ENCODE assay signal across 20 cellular contexts in the genomic region with DNA sequence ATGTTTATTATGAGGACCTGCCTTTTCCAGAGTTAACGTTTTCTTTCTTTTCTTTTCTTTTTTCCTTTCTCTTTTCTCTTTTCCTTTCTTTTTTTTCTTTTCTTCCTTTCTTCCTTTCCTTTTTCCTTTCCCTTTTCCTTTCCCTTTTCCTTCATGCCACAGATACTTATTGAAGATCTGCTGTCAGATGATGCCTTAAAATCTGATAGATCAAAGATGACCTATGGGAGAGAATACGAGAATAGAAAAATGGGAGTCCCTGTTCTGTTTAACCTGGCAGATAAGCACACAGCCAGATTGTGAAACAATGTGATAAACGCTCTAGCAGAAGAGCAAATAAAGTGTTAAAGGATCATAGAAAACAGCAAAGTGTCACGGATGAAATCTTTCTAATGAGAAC. TPM values are rescaled to one million over a fixed set of nuclear protein-coding genes. Genes with fewer than 3 reads are reported as not detected.
DNase-seq lines count a peak whose midpoint lies in the region; ATAC-seq, FAIRE-seq and TF ChIP-seq lines count a peak whose summit lies in the region.
"Had no signal": no experiment of that assay in that cellular context is flagged by ENCODE, and none has a peak within 500 bp of the region (broad histone marks: within the 10 kb centered on the region; RNA-seq: fewer than 3 reads in every experiment).

No MANE protein-coding gene starts in this region.

- H3K27ac Mint-ChIP-seq in CD14-positive monocyte (peak overlapping the region in 4 of 7 donors; percentile 33 to 81 (median 50)), H9 (peak overlapping the region; percentile 1 to 41 (median 22); a peak in 5 of 7 replicates)
- H3K27ac Mint-ChIP-seq: stimulated activated naive B cell treated with anti-CD40 and anti-IgM and Interleukin-4, amounts not matched to agents 10 μg/mL and 1 μg/mL and 100 μg/mL, for 72 hours had no signal

- POLR2A ChIA-PET in HepG2 (lab: Yijun Ruan, JAX): interaction anchor here (1.1 to 5.3 kb wide), 2 partner anchors 34 to 38 kb away, joined by 4 to 22 read pairs; partner anchors contain the start of gene AFF1

- H2AFZ ChIP-seq in H9 (ENCODE audit: low read length): no peak overlapping the region
- no peak overlapping the region for H2AFZ ChIP-seq in HepG2 (ENCODE audit: low read length)
- H2AFZ ChIP-seq in GM23248: no peak overlapping the region
- H2AFZ ChIP-seq: parathyroid adenoma had no signal

- no peak overlapping the region for H3K4me2 ChIP-seq in H9 (ENCODE audit: insufficient read depth, insufficient read length, low read length)
- H3K4me2 ChIP-seq in HepG2 (ENCODE audit: low read depth, low read length): peak overlapping the region; percentile 85
- no peak overlapping the region for H3K4me2 ChIP-seq in GM23248 (ENCODE audit: unreplicated experiment)

- H3K9me3 Mint-ChIP-seq in CD14-positive monocyte (no peaks in the 10 kb centered on the region), H9 (no peaks in the 10 kb centered on the region)
- H3K9me3 Mint-ChIP-seq: endodermal cell; stimulated activated naive B cell treated with anti-CD40 and anti-IgM and Interleukin-4, amounts not matched to agents 10 μg/mL and 1 μg/mL and 100 μg/mL, for 72 hours had no signal

- H3K36me3 ChIP-seq in SK-N-MC (ENCODE audit: insufficient read depth, low read length) (no peaks in the 10 kb centered on the region; the same call in 1 of the 2 replicates), HepG2 (replicated peaks in 1 of 2; ENCODE audit: control insufficient read depth in 1 of 2, insufficient read depth in 2 of 2, low read length in 2 of 2) (peaks cover 1 to 6% of the 10 kb centered on the region in 2 experiments; a peak in 2 of 5 replicates), GM23248 (ENCODE audit: low read depth) (no peaks in the 10 kb centered on the region), ovary (no peaks in the 10 kb centered on the region)
- H3K36me3 ChIP-seq: spleen had no signal

- TF ChIP-seq POLR2A in HepG2 (IDR thresholded peaks at IDR 0.05; ENCODE audit: insufficient read depth in 1 of 2, low read depth in 2 of 2, low read length in 2 of 2): no peak
- no peak for TF ChIP-seq POLR2A in ovary (IDR thresholded peaks at IDR 0.05)

- TF ChIP-seq EP300 in HepG2 (IDR thresholded peaks at IDR 0.05; ENCODE audit: low read depth in 2 of 2, low read length in 2 of 2): peak in 1 of 2 experiments; percentile 81; a peak in 2 of 4 replicates
- peak; percentile 27; the same call in 1 of the 2 replicates for TF ChIP-seq EP300 in HepG2 (CRISPR knock-in tag; IDR thresholded peaks at IDR 0.05; ENCODE audit: borderline replicate concordance)
- no peak for TF ChIP-seq EP300 in ovary (IDR thresholded peaks at IDR 0.05)

- H3K56ac ChIP-seq in H9 (ENCODE audit: insufficient read length, low read depth, low read length): no peak overlapping the region

- no peak overlapping the region for H2BK120ac ChIP-seq in H9 (ENCODE audit: low read depth, low read length, poor library complexity, severe bottlenecking)

- H3K27me3 ChIP-seq in H9 (ENCODE audit: insufficient read depth, low read length) (no peaks in the 10 kb centered on the region), HepG2 (ENCODE audit: control insufficient read depth in 1 of 2, insufficient read depth in 2 of 2, low read length in 2 of 2) (no peaks in the 10 kb centered on the region), GM23248 (replicated peaks; ENCODE audit: insufficient read depth) (no peaks in the 10 kb centered on the region), ovary (no peaks in the 10 kb centered on the region)
- H3K27me3 ChIP-seq: spleen had no signal

- H3K9me3 ChIP-seq in H9 (ENCODE audit: control insufficient read depth, low read depth, low read length) (no peaks in the 10 kb centered on the region), SK-N-MC (ENCODE audit: low read depth, low read length) (no peaks in the 10 kb centered on the region), HepG2 (ENCODE audit: low read length) (no peaks in the 10 kb centered on the region), GM23248 (ENCODE audit: low read depth) (no peaks in the 10 kb centered on the region), ovary (no peaks in the 10 kb centered on the region)
- H3K9me3 ChIP-seq: spleen had no signal

- intact Hi-C loops in CD14-positive monocyte (cut with micrococcal nuclease) (loop anchor here in 1 of 2 donors (5.0 kb wide), 1 partner anchor 36 kb away; the partner anchor contains the start of gene AFF1), HepG2 (cut with micrococcal nuclease; ENCODE audit: unreplicated experiment) (loop anchor here (2.0 kb wide), 1 partner anchor 33 kb away; no protein-coding TSS in a partner anchor), ovary (cut with DNase I) (no loop called here)

- H3F3A ChIP-seq in GM23248 (ENCODE audit: insufficient read depth): peaks cover 5% of the 10 kb centered on the region; the same call in 1 of the 2 replicates

- peaks cover 19% of the 10 kb centered on the region; the same call in 1 of the 2 replicates for H3K79me2 ChIP-seq in H9 (ENCODE audit: insufficient read depth, low read length)
- peaks cover 53% of the 10 kb centered on the region for H3K79me2 ChIP-seq in HepG2 (ENCODE audit: insufficient read depth, low read length)
- H3K79me2 ChIP-seq in GM23248 (ENCODE audit: insufficient read depth): no peaks in the 10 kb centered on the region

- no peak for TF ChIP-seq RAD21 in HepG2 (CRISPR knock-in tag; IDR thresholded peaks at IDR 0.05)

- no peak overlapping the region for H2BK20ac ChIP-seq in H9 (ENCODE audit: low read depth, low read length, poor library complexity, severe bottlenecking)

- DNase-seq in CD14-positive monocyte (ENCODE audit: low spot score) (no peak), H9 (no peak), SK-N-MC (ENCODE audit: low read depth, low spot score) (no peak), HepG2 (ENCODE audit: low spot score) (peak; percentile 80), GM23248 (no peak), ovary (no peak), NCI-H146 (lab: John Stamatoyannopoulos, UW) (no peak)
- no peak for DNase-seq in stimulated activated CD4-positive, alpha-beta T cell treated with anti-CD3 and anti-CD28 coated beads, Interleukin-15, amount 100 ng/mL, for 24 hours
- DNase-seq: activated CD4-positive, alpha-beta T cell treated with anti-CD3 and anti-CD28 coated beads, Interleukin-2, amount 50 U/mL, for 48 hours; amniotic stem cell; C1 segment of cervical spinal cord; cerebellar nuclear complex; KG1; left ventricle myocardium superior; NCI-H2227 treated with DMSO at 0.1 percent for 48 hours; spleen; stimulated activated naive B cell treated with anti-CD40 and anti-IgM and Interleukin-4, amounts not matched to agents 10 μg/mL and 1 μg/mL and 100 μg/mL, for 72 hours had no signal

- H2BK5ac ChIP-seq in H9 (ENCODE audit: insufficient read length, low read length): no peak overlapping the region

- H4K8ac ChIP-seq in H9 (replicated peaks; ENCODE audit: insufficient read length, low read depth, low read length): no peak overlapping the region

- H2AK5ac ChIP-seq in H9 (ENCODE audit: insufficient read length, low read length): no peak overlapping the region

- H4K20me1 ChIP-seq in H9 (ENCODE audit: control insufficient read depth, insufficient read depth, insufficient read length): no peaks in the 10 kb centered on the region
- H4K20me1 ChIP-seq in HepG2 (ENCODE audit: insufficient read depth, low read length): no peaks in the 10 kb centered on the region
- no peaks in the 10 kb centered on the region for H4K20me1 ChIP-seq in GM23248 (ENCODE audit: insufficient read depth)

- H3K36me3 Mint-ChIP-seq in CD14-positive monocyte (peaks cover 0 to 6% of the 10 kb centered on the region in 2 donors), H9 (ENCODE audit: insufficient read depth in 1 of 3, low read depth in 3 of 3) (peaks cover 0 to 4% (median 0%) of the 10 kb centered on the region in 3 experiments; a peak in 4 of 7 replicates)

- ATAC-seq in HepG2: peak; percentile 60
- ATAC-seq: SK-N-SH treated with all-trans-retinoic acid at 6 μM for 48 hours; stimulated activated naive B cell treated with anti-CD40 and anti-IgM and Interleukin-4, amounts not matched to agents 10 μg/mL and 1 μg/mL and 100 μg/mL, for 72 hours had no signal

- no CpG with 5 or more reads among the region's 4 CpGs for WGBS in H9 (ENCODE audit: extremely low coverage, insufficient read length, low lambda C conversion rate)
- WGBS in HepG2 (ENCODE audit: low lambda C conversion rate): 2% methylated on average over 4 of the region's 4 CpGs
- WGBS in GM23248 (ENCODE audit: low coverage in 1 of 2, low lambda C conversion rate in 2 of 2, missing lambda C conversion rate in 2 of 2), 2 experiments: 72 to 82% methylated on average over 4 of the region's 4 CpGs
- WGBS in ovary, 3 donors: 73 to 76% (median 73%) methylated on average over 4 of the region's 4 CpGs

- CTCF ChIA-PET in HepG2 (lab: Yijun Ruan, JAX; ENCODE audit: low intra/inter-chr PET ratio, low total read pairs): no interaction called here

- peaks cover 10% of the 10 kb centered on the region; the same call in 1 of the 2 replicates for H3K4me1 ChIP-seq in H9 (ENCODE audit: insufficient read depth, low read length)
- H3K4me1 ChIP-seq in HepG2 (ENCODE audit: insufficient read depth, low read length): peaks cover 86% of the 10 kb centered on the region
- H3K4me1 ChIP-seq in GM23248 (ENCODE audit: insufficient read depth): peaks cover 13% of the 10 kb centered on the region
- H3K4me1 ChIP-seq in ovary (ENCODE audit: insufficient read depth): peaks cover 12% of the 10 kb centered on the region
- H3K4me1 ChIP-seq: parathyroid adenoma had no signal

- no peaks in the 10 kb centered on the region for H3K9me2 ChIP-seq in GM23248 (ENCODE audit: insufficient read depth)

- peak; percentile 77 for FAIRE-seq in HepG2 (lab: Jason Lieb, UNC)

- no TSS peak for BruUV-seq in HepG2 (replicated peaks; lab: Mats Ljungman, UMichigan)

- H3K23ac ChIP-seq in H9 (ENCODE audit: insufficient read length, low read depth, low read length): no peak overlapping the region

- no peak overlapping the region for H2BK15ac ChIP-seq in H9 (ENCODE audit: low read depth, low read length)

- H3K23me2 ChIP-seq in H9 (ENCODE audit: insufficient read length, low read depth, low read length, poor library complexity, severe bottlenecking): no peaks in the 10 kb centered on the region

- H2BK12ac ChIP-seq in H9 (ENCODE audit: insufficient read length, low read depth, low read length): no peak overlapping the region

- H3K9ac ChIP-seq in H9 (ENCODE audit: extremely low read depth, insufficient read length, low read length) (no peak overlapping the region), SK-N-MC (ENCODE audit: insufficient read length) (peak overlapping the region; percentile 62), HepG2 (ENCODE audit: insufficient read depth, low read depth, low read length) (peak overlapping the region; percentile 58), GM23248 (no peak overlapping the region)
- H3K9ac ChIP-seq: parathyroid adenoma had no signal

- H3K4me3 ChIP-seq in SK-N-MC (peak overlapping the region; percentile 71), HepG2 (replicated peaks in 1 of 3; ENCODE audit: insufficient read depth in 1 of 3, low read depth in 2 of 3, low read length in 3 of 3) (peak overlapping the region; percentile 34 to 55 (median 34); a peak in 4 of 6 replicates), GM23248 (no peak overlapping the region), ovary (no peak overlapping the region)
- H3K4me3 ChIP-seq: spleen had no signal

- no peak overlapping the region for H3K18ac ChIP-seq in H9 (ENCODE audit: insufficient read length, low read depth, low read length)

- no peak overlapping the region for H3K14ac ChIP-seq in H9 (ENCODE audit: insufficient read depth, low read length)

- H3K4ac ChIP-seq in H9 (ENCODE audit: low read depth, low read length): no peak overlapping the region

- no peaks in the 10 kb centered on the region for H3K27me3 Mint-ChIP-seq in CD14-positive monocyte (ENCODE audit: low read depth in 3 of 3)
- H3K27me3 Mint-ChIP-seq in H9 (ENCODE audit: low read depth): no peaks in the 10 kb centered on the region
- H3K27me3 Mint-ChIP-seq: stimulated activated naive B cell treated with anti-CD40 and anti-IgM and Interleukin-4, amounts not matched to agents 10 μg/mL and 1 μg/mL and 100 μg/mL, for 72 hours had no signal

- H3K4me3 Mint-ChIP-seq in CD14-positive monocyte (no peak overlapping the region), H9 (no peak overlapping the region)
- H3K4me3 Mint-ChIP-seq: stimulated activated naive B cell treated with anti-CD40 and anti-IgM and Interleukin-4, amounts not matched to agents 10 μg/mL and 1 μg/mL and 100 μg/mL, for 72 hours had no signal

- TF ChIP-seq CTCF in CD14-positive monocyte (IDR thresholded peaks at IDR 0.05): no peak
- TF ChIP-seq CTCF in H9 (conservative IDR thresholded peaks at IDR 0.05): no peak
- no peak for TF ChIP-seq CTCF in HepG2 (CRISPR knock-in tag; IDR thresholded peaks at IDR 0.05)
- no peak for TF ChIP-seq CTCF in ovary (IDR thresholded peaks at IDR 0.05)

- no peak overlapping the region for H4K91ac ChIP-seq in H9 (ENCODE audit: insufficient read length, low read depth, low read length)

- peaks cover 53% of the 10 kb centered on the region for H3K4me1 Mint-ChIP-seq in CD14-positive monocyte
- H3K4me1 Mint-ChIP-seq in H9: peaks cover 40 to 50% of the 10 kb centered on the region in 2 experiments

- H3K79me1 ChIP-seq in H9 (ENCODE audit: insufficient read depth, low read depth, low read length, poor library complexity, severe bottlenecking): peaks cover 3% of the 10 kb centered on the region

- H3T11ph ChIP-seq in H9 (ENCODE audit: low read length): no peak overlapping the region

- H3K27ac ChIP-seq in H9 (ENCODE audit: insufficient read length, low read depth, low read length) (no peak overlapping the region), SK-N-MC (peak overlapping the region; percentile 98), HepG2 (ENCODE audit: extremely low read length, insufficient read depth, low read length) (peak overlapping the region; percentile 94), GM23248 (no peak overlapping the region), ovary (no peak overlapping the region)
- H3K27ac ChIP-seq: parathyroid adenoma had no signal

- in situ Hi-C loops in HepG2 (cut with HindIII; ENCODE audit: extremely low pct_ligation_motif_present, low pct_unique_long_range_greater_than_20kb) (no loop called here), GM23248 (cut with MboI) (no loop called here)

- H4K5ac ChIP-seq in H9 (ENCODE audit: insufficient read length, low read depth, low read length): no peak overlapping the region

RNA-seq across cellular contexts. Expression of gene AFF1, which starts 38.9 kb away (rescaled TPM):
- 10 to 100 TPM in 1 of 2 donors, 1 to 10 TPM in 1; 7.5 to 20.9 TPM for polyA plus RNA-seq in CD14-positive monocyte
- 68.9 and 74.5 TPM in 2 replicates for total RNA-seq in H9 (2021)
- total RNA-seq in HepG2 (2016; rRNA removed; fragmentation: Illumina TruSeq; extraction: Trizol): 15.9 and 19.6 TPM in 2 replicates
- 65.4 and 76.1 TPM in 2 replicates for total RNA-seq in HepG2 (2016; cell fraction: cytosol; rRNA removed; fragmentation: Illumina TruSeq; extraction: Trizol; ENCODE audit: low read depth)
- 14.5 and 14.6 TPM in 2 replicates for total RNA-seq in HepG2 (2016; cell fraction: insoluble cytoplasmic fraction; rRNA removed; fragmentation: Illumina TruSeq; extraction: Trizol)
- 51.6 and 53.5 TPM in 2 replicates for total RNA-seq in HepG2 (2016; cell fraction: membrane; rRNA removed; fragmentation: Illumina TruSeq; extraction: Trizol)
- 25.2 and 33.9 TPM in 2 replicates for total RNA-seq in HepG2 (2016; cell fraction: nucleus; rRNA removed; fragmentation: Illumina TruSeq; extraction: Trizol)
- 13.8 and 15.5 TPM in 2 replicates for polyA plus RNA-seq in HepG2 (2011; rRNA removed)
- polyA plus RNA-seq in HepG2 (2011; cell fraction: cytosol; rRNA removed): 7.7 and 8.8 TPM in 2 replicates
- polyA plus RNA-seq in HepG2 (2011; cell fraction: nucleus; rRNA removed): 33.4 and 42.0 TPM in 2 replicates
- 13.2 and 14.7 TPM in 2 replicates for polyA plus RNA-seq in HepG2 (2012)
- polyA plus RNA-seq in HepG2 (2016; cell fraction: cytosol; fragmentation: Illumina TruSeq; extraction: Trizol; ENCODE audit: low read depth): 1.8 TPM in 2 replicates
- 10.9 and 12.7 TPM in 2 replicates for polyA plus RNA-seq in HepG2 (2016; cell fraction: insoluble cytoplasmic fraction; fragmentation: Illumina TruSeq; extraction: Trizol; ENCODE audit: low read depth)
- polyA plus RNA-seq in HepG2 (2016; cell fraction: membrane; fragmentation: Illumina TruSeq; extraction: Trizol; ENCODE audit: low read depth): 1.7 and 2.9 TPM in 2 replicates
- 16.5 and 19.7 TPM in 2 replicates for polyA plus RNA-seq in HepG2 (2016; cell fraction: nucleus; fragmentation: Illumina TruSeq; extraction: Trizol; ENCODE audit: insufficient read depth, low read depth)
- 65.4 and 78.4 TPM in 2 replicates for polyA minus RNA-seq in HepG2 (2011; rRNA and poly(A)+ RNA removed; ENCODE audit: low replicate concordance)
- polyA minus RNA-seq in HepG2 (2011; cell fraction: cytosol; rRNA and poly(A)+ RNA removed): 32.3 and 37.4 TPM in 2 replicates
- polyA minus RNA-seq in HepG2 (2011; cell fraction: nucleus; rRNA and poly(A)+ RNA removed): 92.7 and 94.2 TPM in 2 replicates
- 11.8 and 13.8 TPM in 2 replicates for total RNA-seq in GM23248 (2014; rRNA removed; shearing (Covaris generic))
- 9.4 and 11.0 TPM in 2 replicates for polyA plus RNA-seq in GM23248 (2016; fragmentation: Nextera tagmentation; extraction: Ambion mirVana)
- 100 to 1,000 TPM in 1 of 7 donors, 10 to 100 TPM in 6; 56.8 to 107 (median 82.5) TPM for total RNA-seq in ovary
- polyA plus RNA-seq in ovary: 10 to 100 TPM; 26.0 to 44.6 TPM

Comparison
In these comparisons a context has a peak if more than half of its experiments do, and no peak if none do; other contexts are left out.
1. H3K27ac ChIP-seq: peak in SK-N-MC (single experiment) and HepG2 (single experiment); none in H9 (single experiment), GM23248 (single experiment) and ovary (0 of 2).
2. H3K9ac ChIP-seq: peak in SK-N-MC (single experiment) and HepG2 (single experiment); none in H9 (single experiment) and GM23248 (single experiment).
3. H3K4me3 ChIP-seq: peak in SK-N-MC (single experiment) and HepG2 (3 of 3); none in GM23248 (single experiment) and ovary (single experiment).